Comparison of ENCODE assay signal across 13 cellular contexts in genomic region chr4:55358246-55358645, GRCh38. TPM values are rescaled to one million over a fixed set of nuclear protein-coding genes. Genes with fewer than 3 reads are reported as not detected.
DNase-seq lines count a peak whose midpoint lies in the region; ATAC-seq and TF ChIP-seq lines count a peak whose summit lies in the region.
"Had no signal": no experiment of that assay in that cellular context is flagged by ENCODE, and none has a peak within 500 bp of the region (broad histone marks: within the 10 kb centered on the region; RNA-seq: fewer than 3 reads in every experiment).

No MANE protein-coding gene starts in this region.

- in situ Hi-C loops in IMR-90 (cut with MboI; ENCODE audit: low sequenced_read_pairs), result no loop called here

- H3F3A ChIP-seq in smooth muscle cell (ENCODE audit: low read depth), result no peaks in the 10 kb centered on the region

- H3K23ac ChIP-seq in IMR-90 (ENCODE audit: low read depth, low read length), result no peak overlapping the region

- H3K4me1 ChIP-seq in IMR-90 (ENCODE audit: control insufficient read depth, insufficient read depth, low read length) (peaks cover 10% of the 10 kb centered on the region), smooth muscle cell (ENCODE audit: low read depth) (peaks cover 3% of the 10 kb centered on the region), colonic mucosa (no peaks in the 10 kb centered on the region)

- 0 out of 2 replicates have a peak overlapping the region, but pooled peaks have one; percentile 16 for H3K27ac ChIP-seq in IMR-90 (ENCODE audit: insufficient read depth, low read length)
- H3K27ac ChIP-seq in dorsolateral prefrontal cortex, result peak overlapping the region in 50 of 59 donors; percentile 1 to 100 (median 74)
- peak overlapping the region; percentile 82 for H3K27ac ChIP-seq in smooth muscle cell (ENCODE audit: low read depth)
- H3K27ac ChIP-seq in colonic mucosa, result no peak overlapping the region
- H3K27ac ChIP-seq: VCaP had no signal

- POLR2A ChIA-PET in IMR-90 (lab: Charles Lee; ENCODE audit: unreplicated experiment), result no interaction called here

- no TSS peak for BruUV-seq in IMR-90 (replicated peaks; lab: Mats Ljungman, UMichigan)

- H2BK20ac ChIP-seq in IMR-90 (ENCODE audit: low read depth, low read length), result no peak overlapping the region

- H3K36me3 ChIP-seq in IMR-90 (ENCODE audit: control insufficient read depth, insufficient read depth, low read length) (no peaks in the 10 kb centered on the region), smooth muscle cell (ENCODE audit: low read depth) (no peaks in the 10 kb centered on the region), colonic mucosa (no peaks in the 10 kb centered on the region)

- no peak for TF ChIP-seq CTCF in IMR-90 (conservative IDR thresholded peaks at IDR 0.05; ENCODE audit: low read depth, low read length)
- no peak for TF ChIP-seq CTCF in dorsolateral prefrontal cortex (IDR thresholded peaks at IDR 0.05 in 54 of 56, conservative IDR thresholded peaks at IDR 0.05 in 2 of 56; ENCODE audit: low read depth in 1 of 56, partially characterized antibody in 56 of 56)
- no peak for TF ChIP-seq CTCF in smooth muscle cell (IDR thresholded peaks at IDR 0.05; ENCODE audit: borderline replicate concordance, insufficient read depth, poor library complexity, severe bottlenecking)
- TF ChIP-seq CTCF in colonic mucosa (IDR thresholded peaks at IDR 0.05), result no peak

- no peak overlapping the region for H4K91ac ChIP-seq in IMR-90 (ENCODE audit: insufficient read depth, low read depth, low read length)

- H2AFZ ChIP-seq in IMR-90 (replicated peaks; ENCODE audit: low read length, poor library complexity) (no peak overlapping the region), smooth muscle cell (ENCODE audit: low read depth) (no peak overlapping the region)
- H2AFZ ChIP-seq: GM23338 had no signal

- CTCF ChIA-PET in IMR-90 (lab: Yijun Ruan, JAX), result no interaction called here

- no peak overlapping the region for H2AK9ac ChIP-seq in IMR-90 (replicated peaks; ENCODE audit: low read depth, low read length, poor library complexity)

- H2BK5ac ChIP-seq in IMR-90 (ENCODE audit: low read depth, low read length, poor library complexity, severe bottlenecking), result peak overlapping the region; percentile 33

- ATAC-seq in GM18511 (IDR thresholded peaks at IDR 0.05; ENCODE audit: unreplicated experiment) (peak; percentile 9), IMR-90 (ENCODE audit: low read depth) (no peak), HG03025 (IDR thresholded peaks at IDR 0.05; ENCODE audit: low FRiP score, unreplicated experiment) (no peak)
- ATAC-seq: GM23338 had no signal

- no peak for TF ChIP-seq POLR2A in IMR-90 (IDR thresholded peaks at IDR 0.05; ENCODE audit: low read depth, low read length)

- DNase-seq in IMR-90 (no peak), dorsolateral prefrontal cortex (no peak), smooth muscle cell (lab: John Stamatoyannopoulos, UW; ENCODE audit: unreplicated experiment) (no peak), hypothalamus (lab: John Stamatoyannopoulos, UW) (no peak), colonic mucosa (no peak)
- DNase-seq in activated CD8-positive, alpha-beta memory T cell treated with anti-CD3 and anti-CD28 coated beads for 24 hours, result no peak
- DNase-seq: activated CD8-positive, alpha-beta memory T cell treated with anti-CD3 and anti-CD28 coated beads, Interleukin-2, amount 50 U/mL, for 48 hours; DMS79 treated with DMSO at 0.1 percent for 48 hours; occipital lobe had no signal

- no peak for TF ChIP-seq RAD21 in IMR-90 (IDR thresholded peaks at IDR 0.05; ENCODE audit: low read length)

- H2BK120ac ChIP-seq in IMR-90 (ENCODE audit: low read depth, low read length), result no peak overlapping the region

- dilution Hi-C loops in IMR-90 (cut with HindIII; ENCODE audit: low sequenced_read_pairs, unreplicated experiment), result no loop called here

- intact Hi-C loops in IMR-90 (cut with micrococcal nuclease), result no loop called here
- intact Hi-C loops in dorsolateral prefrontal cortex (cut with DNase I), result no loop called here
- intact Hi-C loops in colonic mucosa (cut with DNase I), result no loop called here

- no peaks in the 10 kb centered on the region for H3K9me3 ChIP-seq in IMR-90 (ENCODE audit: control insufficient read depth, insufficient read depth, low read length)
- no peaks in the 10 kb centered on the region for H3K9me3 ChIP-seq in smooth muscle cell (replicated peaks; ENCODE audit: low read depth)
- no peaks in the 10 kb centered on the region for H3K9me3 ChIP-seq in colonic mucosa

- peak overlapping the region in 1 of 2 experiments; percentile 30; a peak in 1 of 4 replicates for H4K8ac ChIP-seq in IMR-90 (ENCODE audit: low read depth in 2 of 2, low read length in 2 of 2)

- no peak overlapping the region for H3K4me2 ChIP-seq in IMR-90 (ENCODE audit: low read depth, low read length)
- peak overlapping the region; percentile 37 for H3K4me2 ChIP-seq in smooth muscle cell
- H3K4me2 ChIP-seq: GM23338 had no signal

- no peak overlapping the region for H3K9ac ChIP-seq in IMR-90 (ENCODE audit: low read depth, low read length)
- peak overlapping the region; percentile 1 for H3K9ac ChIP-seq in smooth muscle cell (ENCODE audit: low read depth)
- no peak overlapping the region for H3K9ac ChIP-seq in colonic mucosa (ENCODE audit: low read depth in 2 of 2, low read length in 2 of 2)

- H3K4ac ChIP-seq in IMR-90 (ENCODE audit: low read depth, low read length), result no peak overlapping the region

- H3K14ac ChIP-seq in IMR-90 (replicated peaks; ENCODE audit: low read depth, low read length), result no peak overlapping the region

- no CpG with 5 or more reads among the region's 2 CpGs for WGBS in IMR-90 (ENCODE audit: extremely low coverage in 2 of 2, insufficient read length in 1 of 2), 2 experiments
- 94% methylated on average over 2 of the region's 2 CpGs for WGBS in smooth muscle cell (ENCODE audit: low lambda C conversion rate)

- H3K9me1 ChIP-seq in IMR-90 (ENCODE audit: insufficient read depth, low read length), result peaks cover 11% of the 10 kb centered on the region

- no peak overlapping the region for H3K56ac ChIP-seq in IMR-90 (ENCODE audit: extremely low read depth, insufficient read depth, low read length)

- peaks cover 0 to 15% of the 10 kb centered on the region in 2 experiments; a peak in 2 of 4 replicates for H3K79me1 ChIP-seq in IMR-90 (ENCODE audit: low read depth in 1 of 2, low read length in 2 of 2)

- peak overlapping the region; percentile 65 for H2AK5ac ChIP-seq in IMR-90 (ENCODE audit: low read depth, low read length)

- H3K79me2 ChIP-seq in smooth muscle cell (ENCODE audit: low read depth), result no peaks in the 10 kb centered on the region

- H3K27me3 ChIP-seq in IMR-90 (ENCODE audit: control insufficient read depth, insufficient read depth, low read length), result no peaks in the 10 kb centered on the region
- H3K27me3 ChIP-seq in dorsolateral prefrontal cortex, result no peaks in the 10 kb centered on the region
- no peaks in the 10 kb centered on the region for H3K27me3 ChIP-seq in smooth muscle cell (ENCODE audit: low read depth)
- no peaks in the 10 kb centered on the region for H3K27me3 ChIP-seq in colonic mucosa

- H4K5ac ChIP-seq in IMR-90 (ENCODE audit: low read depth, low read length), result no peak overlapping the region

- H4K20me1 ChIP-seq in IMR-90 (ENCODE audit: insufficient read depth, low read length), result no peaks in the 10 kb centered on the region
- no peaks in the 10 kb centered on the region for H4K20me1 ChIP-seq in smooth muscle cell (ENCODE audit: low read depth)

- H3K4me3 ChIP-seq in IMR-90 (ENCODE audit: insufficient read depth, low read depth, low read length), result no peak overlapping the region
- no peak overlapping the region for H3K4me3 ChIP-seq in dorsolateral prefrontal cortex
- no peak overlapping the region for H3K4me3 ChIP-seq in smooth muscle cell
- no peak overlapping the region for H3K4me3 ChIP-seq in colonic mucosa
- H3K4me3 ChIP-seq: GM23338 had no signal

- H2BK15ac ChIP-seq in IMR-90 (ENCODE audit: low read depth, low read length), result no peak overlapping the region

- H3K18ac ChIP-seq in IMR-90 (ENCODE audit: low read depth, low read length), result no peak overlapping the region

TF ChIP-seq in IMR-90, 13 proteins besides CTCF, POLR2A, EP300 and RAD21 (continues in another document):
- TF ChIP-seq NFE2L2 (IDR thresholded peaks at IDR 0.05; ENCODE audit: low read depth, low read length) (no peak), ELK1 (IDR thresholded peaks at IDR 0.05; ENCODE audit: borderline replicate concordance, low read depth, low read length) (no peak), MAFK (IDR thresholded peaks at IDR 0.05; ENCODE audit: low read depth, low read length) (no peak), CHD1 (IDR thresholded peaks at IDR 0.05; ENCODE audit: low read depth, low read length) (no peak), RCOR1 (IDR thresholded peaks at IDR 0.05; ENCODE audit: insufficient replicate concordance, low read length) (no peak), BHLHE40 (IDR thresholded peaks at IDR 0.05; ENCODE audit: low read depth, low read length) (no peak), MXI1 (IDR thresholded peaks at IDR 0.05; ENCODE audit: borderline replicate concordance, low read depth, low read length) (no peak), MAZ (IDR thresholded peaks at IDR 0.05; ENCODE audit: borderline replicate concordance, low read depth, low read length) (no peak), CEBPB (IDR thresholded peaks at IDR 0.05; ENCODE audit: low read depth, low read length) (no peak)

RNA-seq across cellular contexts. Expression of gene SRD5A3, which starts 12.2 kb away (rescaled TPM):
- total RNA-seq in IMR-90 (2012; rRNA removed), result 6.8 and 7.8 TPM in 2 replicates
- polyA plus RNA-seq in IMR-90 (2012; rRNA removed), result 5.6 and 6.4 TPM in 2 replicates
- polyA plus RNA-seq in IMR-90 (2012; cell fraction: cytosol; rRNA removed), result 2.9 and 6.5 TPM in 2 replicates
- polyA plus RNA-seq in IMR-90 (2012; cell fraction: nucleus; rRNA removed; ENCODE audit: low replicate concordance), result 0.65 and 4.7 TPM in 2 replicates
- 10 to 100 TPM in 112 of 120 experiments, 1 to 10 TPM in 8; 6.0 to 34.8 (median 15.9) TPM for total RNA-seq in dorsolateral prefrontal cortex
- 9.9 and 18.1 TPM in 2 replicates for total RNA-seq in smooth muscle cell
- 33.2 and 37.3 TPM in 2 replicates for polyA plus RNA-seq in smooth muscle cell
- 10 to 100 TPM; 18.8 to 22.2 TPM for total RNA-seq in colonic mucosa

RNA-seq across cellular contexts. Expression of gene TMEM165, which starts 37.5 kb away (rescaled TPM):
- total RNA-seq in IMR-90 (2012; rRNA removed) (49.6 and 88.3 TPM in 2 replicates), dorsolateral prefrontal cortex (100 to 1,000 TPM in 101 of 120 experiments, 10 to 100 TPM in 19; 53.1 to 690 (median 173) TPM), smooth muscle cell (235 and 266 TPM in 2 replicates), colonic mucosa (10 to 100 TPM; 70.0 to 80.0 TPM)
- polyA plus RNA-seq in IMR-90 (2012; rRNA removed) (73.3 and 83.0 TPM in 2 replicates), smooth muscle cell (167 and 178 TPM in 2 replicates)
- polyA plus RNA-seq in IMR-90 (2012; cell fraction: cytosol; rRNA removed), result 24.8 and 66.4 TPM in 2 replicates
- polyA plus RNA-seq in IMR-90 (2012; cell fraction: nucleus; rRNA removed; ENCODE audit: low replicate concordance), result 80.3 and 193 TPM in 2 replicates
